8 cellular contexts compared by ENCODE assay signal in genomic region chr14:72892103-72892878, GRCh38. TPM values are rescaled to one million over a fixed set of nuclear protein-coding genes. Genes with fewer than 3 reads are reported as not detected.
DNase-seq lines count a peak whose midpoint lies in the region; ATAC-seq and TF ChIP-seq lines count a peak whose summit lies in the region.

No MANE protein-coding gene starts in this region.

- intact Hi-C loops in testis (cut with DNase I; ENCODE audit: low total_unique reads): no loop called here

- peaks cover 6% of the 10 kb centered on the region for H3K36me3 Mint-ChIP-seq in T-helper 1 cell treated with Interleukin-12 subunit alpha and Interleukin-12 subunit beta and Interleukin-4 antibody, amounts not matched to agents 30 μg/mL and 1 μg/mL, for 36 hours (ENCODE audit: low read depth)
- H3K36me3 Mint-ChIP-seq in chondrocyte (ENCODE audit: low read depth): peaks cover 1% of the 10 kb centered on the region
- H3K36me3 Mint-ChIP-seq in memory B cell: peaks cover 2% of the 10 kb centered on the region

- no peaks in the 10 kb centered on the region for H3K36me3 ChIP-seq in testis (ENCODE audit: low read depth, missing control alignments)

- H3K4me3 Mint-ChIP-seq in T-helper 1 cell treated with Interleukin-12 subunit alpha and Interleukin-12 subunit beta and Interleukin-4 antibody, amounts not matched to agents 30 μg/mL and 1 μg/mL, for 36 hours: peak overlapping the region; percentile 98
- H3K4me3 Mint-ChIP-seq in chondrocyte (ENCODE audit: unreplicated experiment): peak overlapping the region; percentile 84
- peak overlapping the region; percentile 94 for H3K4me3 Mint-ChIP-seq in memory B cell

- H3K4me1 ChIP-seq in testis: peaks cover 11% of the 10 kb centered on the region

- peak; percentile 32 for TF ChIP-seq CTCF in chondrocyte (IDR thresholded peaks at IDR 0.05)
- TF ChIP-seq CTCF in testis (IDR thresholded peaks at IDR 0.05): no peak

- H3K27me3 ChIP-seq in testis: no peaks in the 10 kb centered on the region

- no peak for TF ChIP-seq POLR2A in testis (IDR thresholded peaks at IDR 0.05)

- peak overlapping the region; percentile 59 to 66 for H3K4me3 ChIP-seq in testis

- DNase-seq in NCI-H748 (lab: John Stamatoyannopoulos, UW; ENCODE audit: unreplicated experiment): peak; percentile 58
- DNase-seq in NCI-H748 treated with DMSO at 0.1 percent for 48 hours (lab: John Stamatoyannopoulos, UW): no peak
- no peak for DNase-seq in chondrocyte (ENCODE audit: low spot score)
- peak; percentile 25 to 26 for DNase-seq in memory B cell (ENCODE audit: low spot score in 2 of 2)
- DNase-seq in testis: peak; percentile 33

- ATAC-seq in memory B cell (ENCODE audit: low read depth): no peak
- no peak for ATAC-seq in HG03442 (IDR thresholded peaks at IDR 0.05; ENCODE audit: unreplicated experiment)
- ATAC-seq in HG02870 (IDR thresholded peaks at IDR 0.05; ENCODE audit: unreplicated experiment): no peak

- H3K27ac Mint-ChIP-seq in T-helper 1 cell treated with Interleukin-12 subunit alpha and Interleukin-12 subunit beta and Interleukin-4 antibody, amounts not matched to agents 30 μg/mL and 1 μg/mL, for 36 hours: peak overlapping the region; percentile 79
- H3K27ac Mint-ChIP-seq in chondrocyte (ENCODE audit: unreplicated experiment) (no peak overlapping the region), memory B cell (peak overlapping the region; percentile 70)

- 0 to 1% methylated on average over 44 to 47 of the region's 47 CpGs for WGBS in testis, 2 donors

- peaks cover 53% of the 10 kb centered on the region for H3K27me3 Mint-ChIP-seq in T-helper 1 cell treated with Interleukin-12 subunit alpha and Interleukin-12 subunit beta and Interleukin-4 antibody, amounts not matched to agents 30 μg/mL and 1 μg/mL, for 36 hours (ENCODE audit: low read depth)
- H3K27me3 Mint-ChIP-seq in chondrocyte (ENCODE audit: low read depth) (peaks cover 4% of the 10 kb centered on the region), memory B cell (no peaks in the 10 kb centered on the region)

- no peaks in the 10 kb centered on the region for H3K9me3 Mint-ChIP-seq in T-helper 1 cell treated with Interleukin-12 subunit alpha and Interleukin-12 subunit beta and Interleukin-4 antibody, amounts not matched to agents 30 μg/mL and 1 μg/mL, for 36 hours
- no peaks in the 10 kb centered on the region for H3K9me3 Mint-ChIP-seq in chondrocyte (ENCODE audit: low read depth)
- H3K9me3 Mint-ChIP-seq in memory B cell: no peaks in the 10 kb centered on the region

- no peak overlapping the region for H3K27ac ChIP-seq in testis

- no peaks in the 10 kb centered on the region for H3K9me3 ChIP-seq in testis

- peaks cover 27% of the 10 kb centered on the region for H3K4me1 Mint-ChIP-seq in T-helper 1 cell treated with Interleukin-12 subunit alpha and Interleukin-12 subunit beta and Interleukin-4 antibody, amounts not matched to agents 30 μg/mL and 1 μg/mL, for 36 hours (ENCODE audit: low read depth)
- H3K4me1 Mint-ChIP-seq in chondrocyte (ENCODE audit: low read depth): peaks cover 27% of the 10 kb centered on the region
- peaks cover 18% of the 10 kb centered on the region for H3K4me1 Mint-ChIP-seq in memory B cell

RNA-seq across cellular contexts. Expression of gene DPF3, which starts 1.6 kb away (rescaled TPM):
- total RNA-seq in chondrocyte (1.1 to 2.3 TPM (median 1.1 TPM) in 3 replicates), testis (10 to 100 TPM; 14.6 to 41.6 TPM)
- 26.4 TPM for polyA plus RNA-seq in testis (ENCODE audit: insufficient read depth, low read depth, low replicate concordance)

RNA-seq across cellular contexts. Expression of gene DCAF4, which starts 34.0 kb away (rescaled TPM):
- total RNA-seq in chondrocyte (17.0 to 26.0 TPM (median 23.8 TPM) in 3 replicates), testis (10 to 100 TPM; 35.6 to 38.0 TPM)
- polyA plus RNA-seq in testis (ENCODE audit: insufficient read depth, low read depth, low replicate concordance): 19.2 TPM

Comparison
In these comparisons a context has a peak if more than half of its experiments do, and no peak if none do; other contexts are left out.
1. DNase-seq: peak in NCI-H748 (single experiment), memory B cell (2 of 2) and testis (single experiment); none in NCI-H748 treated with DMSO at 0.1 percent for 48 hours (single experiment) and chondrocyte (single experiment).
2. Peak in every context shown above with its lines, with median percentiles within 50 percentile points of each other: H3K4me3 Mint-ChIP-seq.